Comparison of ENCODE assay signal across 2 cellular contexts in genomic region chr3:5021116-5021515, GRCh38.
TF ChIP-seq lines count a peak whose summit lies in the region.

No MANE protein-coding gene starts in this region.

TF ChIP-seq in SK-N-SH, 30 proteins besides CTCF, POLR2A, EP300 and RAD21 (continued from another document):
- TF ChIP-seq GATA2 (CRISPR knock-in tag; IDR thresholded peaks at IDR 0.05) (no peak), SMC3 (IDR thresholded peaks at IDR 0.05; ENCODE audit: low read depth, low read length) (no peak), NFIC (IDR thresholded peaks at IDR 0.05; ENCODE audit: borderline replicate concordance) (no peak), USF2 (IDR thresholded peaks at IDR 0.05; ENCODE audit: borderline replicate concordance, low read depth, low read length) (no peak), NRF1 (IDR thresholded peaks at IDR 0.05; ENCODE audit: low read depth, low read length) (no peak), MXI1 (IDR thresholded peaks at IDR 0.05; ENCODE audit: low read depth, low read length) (no peak), REST (IDR thresholded peaks at IDR 0.05; ENCODE audit: low read depth, low read length) (no peak), TAF1 (IDR thresholded peaks at IDR 0.05; ENCODE audit: borderline replicate concordance, low read depth, low read length) (no peak), PBX3 (IDR thresholded peaks at IDR 0.05) (no peak), CHD2 (IDR thresholded peaks at IDR 0.05; ENCODE audit: low read length, partially characterized antibody) (no peak)
TF ChIP-seq in SK-N-SH: peak in this region for 0.

TF ChIP-seq in SK-N-SH treated with all-trans-retinoic acid at 6 μM for 48 hours, 23 proteins besides CTCF, POLR2A, EP300 and RAD21 (continued from another document):
- TF ChIP-seq ESRRG (CRISPR knock-in tag; IDR thresholded peaks at IDR 0.05), result no peak
- no peak for TF ChIP-seq ZNF8 (CRISPR knock-in tag; IDR thresholded peaks at IDR 0.05)
- no peak for TF ChIP-seq ZFP30 (CRISPR knock-in tag; IDR thresholded peaks at IDR 0.05)
- TF ChIP-seq PPARA (CRISPR knock-in tag; IDR thresholded peaks at IDR 0.05; ENCODE audit: borderline replicate concordance), result no peak
- TF ChIP-seq OSR1 (CRISPR knock-in tag; IDR thresholded peaks at IDR 0.05), result no peak
- no peak for TF ChIP-seq TSHZ2 (CRISPR knock-in tag; IDR thresholded peaks at IDR 0.05)
- TF ChIP-seq CSRNP3 (CRISPR knock-in tag; IDR thresholded peaks at IDR 0.05), result no peak
- TF ChIP-seq BACH2 (CRISPR knock-in tag; IDR thresholded peaks at IDR 0.05; ENCODE audit: borderline replicate concordance), result no peak
- TF ChIP-seq GLIS3 (CRISPR knock-in tag; IDR thresholded peaks at IDR 0.05), result no peak
- TF ChIP-seq RARB (CRISPR knock-in tag; IDR thresholded peaks at IDR 0.05), result no peak
- TF ChIP-seq ZC3H10 (CRISPR knock-in tag; IDR thresholded peaks at IDR 0.05), result no peak
- no peak for TF ChIP-seq POU6F1 (CRISPR knock-in tag; IDR thresholded peaks at IDR 0.05; ENCODE audit: borderline replicate concordance, low read depth)
- TF ChIP-seq CSDC2 (CRISPR knock-in tag; IDR thresholded peaks at IDR 0.05), result no peak
- no peak for TF ChIP-seq ISL1 (CRISPR knock-in tag; IDR thresholded peaks at IDR 0.05)
